31 cellular contexts compared by ENCODE assay signal in genomic region chr13:46032341-46032740, GRCh38.
"Had no signal": no experiment of that assay in that cellular context is flagged by ENCODE, and none has a peak within 500 bp of the region (broad histone marks: within the 10 kb centered on the region; RNA-seq: fewer than 3 reads in every experiment).

No MANE protein-coding gene starts in this region.

- H3K4me3 Mint-ChIP-seq: activated CD4-positive, alpha-beta memory T cell treated with anti-CD3 and anti-CD28 coated beads, Interleukin-2, amount 10 ng/mL, durations not matched to agents 7 days and 5 days; activated CD4-positive, alpha-beta T cell treated with anti-CD3 and anti-CD28 coated beads, Interleukin-2, amount 10 ng/mL, durations not matched to agents 7 days and 5 days; activated naive CD4-positive, alpha-beta T cell treated with anti-CD3 and anti-CD28 coated beads, Interleukin-2, amount 50 U/mL, for 24 hours; activated naive CD8-positive, alpha-beta T cell treated with anti-CD3 and anti-CD28 coated beads for 36 hours; activated naive CD8-positive, alpha-beta T cell treated with anti-CD3 and anti-CD28 coated beads, Interleukin-2, amount 50 U/mL, for 24 hours; activated T-cell treated with anti-CD3 and anti-CD28 coated beads, Interleukin-2, amount 50 U/mL, for 24 hours; activated T-cell treated with anti-CD3 and anti-CD28 coated beads, Interleukin-2, amount 50 U/mL, for 72 hours; dendritic cell treated with granulocyte-macrophage colony-stimulating factor and Interleukin-4, amounts not matched to agents 40 ng/mL and 50 ng/mL, for 4 days; endodermal cell; WTC11 had no signal

- H3K4me1 Mint-ChIP-seq: WTC11 had no signal

- ATAC-seq: activated naive CD8-positive, alpha-beta T cell treated with anti-CD3 and anti-CD28 coated beads, Interleukin-2, amount 50 U/mL, for 24 hours; activated T-cell treated with anti-CD3 and anti-CD28 coated beads, Interleukin-2, amount 50 U/mL, for 72 hours; esophagus mucosa; foreskin keratinocyte; gastroesophageal sphincter; heart right ventricle; WTC11 had no signal

- H3K27ac Mint-ChIP-seq: activated CD4-positive, alpha-beta T cell treated with anti-CD3 and anti-CD28 coated beads, Interleukin-2, amount 10 ng/mL, durations not matched to agents 7 days and 5 days; activated naive CD4-positive, alpha-beta T cell treated with anti-CD3 and anti-CD28 coated beads, Interleukin-2, amount 50 U/mL, for 24 hours; activated naive CD8-positive, alpha-beta T cell treated with anti-CD3 and anti-CD28 coated beads for 36 hours; activated T-cell treated with anti-CD3 and anti-CD28 coated beads, Interleukin-2, amount 50 U/mL, for 24 hours; dendritic cell treated with granulocyte-macrophage colony-stimulating factor and Interleukin-4, amounts not matched to agents 40 ng/mL and 50 ng/mL, for 4 days; endodermal cell; WTC11 had no signal

- H3K27me3 Mint-ChIP-seq: activated CD4-positive, alpha-beta memory T cell treated with anti-CD3 and anti-CD28 coated beads, Interleukin-2, amount 10 ng/mL, durations not matched to agents 7 days and 5 days; activated CD4-positive, alpha-beta T cell treated with anti-CD3 and anti-CD28 coated beads, Interleukin-2, amount 10 ng/mL, durations not matched to agents 7 days and 5 days; activated naive CD4-positive, alpha-beta T cell treated with anti-CD3 and anti-CD28 coated beads, Interleukin-2, amount 50 U/mL, for 24 hours; activated naive CD8-positive, alpha-beta T cell treated with anti-CD3 and anti-CD28 coated beads for 36 hours; activated naive CD8-positive, alpha-beta T cell treated with anti-CD3 and anti-CD28 coated beads, Interleukin-2, amount 50 U/mL, for 24 hours; activated T-cell treated with anti-CD3 and anti-CD28 coated beads, Interleukin-2, amount 50 U/mL, for 24 hours; dendritic cell treated with granulocyte-macrophage colony-stimulating factor and Interleukin-4, amounts not matched to agents 40 ng/mL and 50 ng/mL, for 4 days had no signal

- H3K4me3 ChIP-seq: coronary artery, dorsolateral prefrontal cortex, gastroesophageal sphincter, heart right ventricle, hepatocyte had no signal

- DNase-seq: activated CD4-positive, alpha-beta memory T cell treated with anti-CD3 and anti-CD28 coated beads, Interleukin-2, amount 10 ng/mL, durations not matched to agents 7 days and 5 days; activated CD4-positive, alpha-beta T cell treated with anti-CD3 and anti-CD28 coated beads for 1 hour; activated CD4-positive, alpha-beta T cell treated with anti-CD3 and anti-CD28 coated beads for 4 hours; activated CD4-positive, alpha-beta T cell treated with anti-CD3 and anti-CD28 coated beads, Interleukin-2, amount 10 ng/mL, durations not matched to agents 7 days and 5 days; activated CD4-positive, alpha-beta T cell treated with anti-CD3 and anti-CD28 coated beads, Interleukin-2, amount 50 U/mL, for 4 hours; activated CD8-positive, alpha-beta memory T cell treated with anti-CD3 and anti-CD28 coated beads, Interleukin-2, amount 50 U/mL, for 48 hours; activated gamma-delta T cell treated with Interleukin-2 at 50 U/mL for 16 hours; activated naive CD4-positive, alpha-beta T cell treated with Interleukin-2 at 50 U/mL for 16 hours; activated naive CD8-positive, alpha-beta T cell treated with anti-CD3 and anti-CD28 coated beads for 36 hours; activated naive CD8-positive, alpha-beta T cell treated with anti-CD3 and anti-CD28 coated beads, Interleukin-2, amount 50 U/mL, for 24 hours; activated T-cell treated with anti-CD3 and anti-CD28 coated beads for 4 hours; activated T-cell treated with anti-CD3 and anti-CD28 coated beads, Interleukin-2, amount 50 U/mL, for 24 hours; activated T-cell treated with anti-CD3 and anti-CD28 coated beads, Interleukin-2, amount 50 U/mL, for 72 hours; amniotic stem cell; anterior cingulate cortex; brain microvascular endothelial cell; cerebellar nuclear complex; dorsolateral prefrontal cortex; effector memory CD4-positive, alpha-beta T cell; endodermal cell; foreskin keratinocyte; heart right ventricle had no signal

- H3K9me3 Mint-ChIP-seq: activated naive CD4-positive, alpha-beta T cell treated with anti-CD3 and anti-CD28 coated beads, Interleukin-2, amount 50 U/mL, for 24 hours; activated T-cell treated with anti-CD3 and anti-CD28 coated beads, Interleukin-2, amount 50 U/mL, for 72 hours had no signal

- FAIRE-seq: astrocyte, bronchial epithelial cell had no signal
